ENCODE assay signal across 10 cellular contexts in the genomic region with DNA sequence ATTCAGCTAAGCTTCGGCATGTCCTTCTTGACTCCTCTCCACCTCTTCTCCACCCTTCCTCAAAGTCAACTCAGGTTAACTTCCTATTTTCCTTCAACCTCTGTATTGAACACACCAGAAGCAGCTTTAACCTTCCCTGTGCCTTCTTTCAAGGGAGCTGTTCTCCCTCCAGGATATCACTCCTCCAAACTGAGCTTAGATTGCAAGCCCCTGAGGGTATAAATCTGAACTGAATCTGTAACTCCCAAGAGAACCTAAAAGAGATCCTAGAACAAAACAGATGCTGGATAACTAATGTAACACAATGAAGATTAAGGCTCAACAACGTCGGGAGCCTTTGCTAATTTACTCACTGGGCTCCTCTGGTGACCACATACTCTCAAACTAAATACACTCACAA. TPM values are rescaled to one million over a fixed set of nuclear protein-coding genes. Genes with fewer than 3 reads are reported as not detected.
DNase-seq lines count a peak whose midpoint lies in the region; ATAC-seq and TF ChIP-seq lines count a peak whose summit lies in the region.
"Had no signal": no experiment of that assay in that cellular context is flagged by ENCODE, and none has a peak within 500 bp of the region (broad histone marks: within the 10 kb centered on the region; RNA-seq: fewer than 3 reads in every experiment).

No MANE protein-coding gene starts in this region.

- TF ChIP-seq CTCF in Caco-2 (IDR thresholded peaks at IDR 0.05; ENCODE audit: insufficient read depth in 1 of 2, low read depth in 1 of 2, low read length in 1 of 2, severe bottlenecking in 1 of 2, unreplicated experiment in 1 of 2): no peak
- no peak for TF ChIP-seq CTCF in HEK293 (tag by site-specific recombination; IDR thresholded peaks at IDR 0.05)

- 36 to 68% methylated on average over 1 to 3 of the region's 3 CpGs for WGBS in mesodermal cell (ENCODE audit: insufficient coverage in 2 of 2), 2 experiments

- POLR2A ChIA-PET in Caco-2 (lab: Charles Lee) (no interaction called here), HEK293 (lab: Yijun Ruan, JAX) (no interaction called here)

- no peak overlapping the region for H3K4me3 ChIP-seq in Caco-2 (ENCODE audit: low read depth, low read length)
- H3K4me3 ChIP-seq in HEK293 (ENCODE audit: low read depth, low read length): peak overlapping the region; percentile 73; the same call in 1 of the 2 replicates
- peak overlapping the region; percentile 82 for H3K4me3 ChIP-seq in adipocyte (ENCODE audit: low read length)
- H3K4me3 ChIP-seq in mesodermal cell (ENCODE audit: extremely low read depth, insufficient read depth, low read length, poor library complexity, severe bottlenecking): peak overlapping the region; percentile 44

- H3K27me3 ChIP-seq in Caco-2 (replicated peaks; ENCODE audit: control insufficient read depth, insufficient read depth, low read length) (no peaks in the 10 kb centered on the region), adipocyte (replicated peaks; ENCODE audit: control insufficient read depth, insufficient read depth, low read length) (no peaks in the 10 kb centered on the region)
- H3K27me3 ChIP-seq: brain microvascular endothelial cell had no signal

- H3K36me3 Mint-ChIP-seq in Caco-2 (ENCODE audit: insufficient read depth, unreplicated experiment): no peaks in the 10 kb centered on the region

- H3K27ac ChIP-seq in HEK293 (ENCODE audit: extremely low read depth, low read depth, low read length) (0 out of 2 replicates have a peak overlapping the region, but pooled peaks have one; percentile 9), mesodermal cell (ENCODE audit: low read depth, low read length, severe bottlenecking) (no peak overlapping the region)
- H3K27ac ChIP-seq: brain microvascular endothelial cell had no signal

- intact Hi-C loops in Caco-2 (cut with micrococcal nuclease; ENCODE audit: unreplicated experiment): no loop called here

- CTCF ChIA-PET in Caco-2 (lab: Charles Lee) (no interaction called here), HEK293 (lab: Yijun Ruan, JAX) (interaction anchor here (0.5 to 2.3 kb wide), 10 partner anchors 9 to 321 kb away, joined by 3 to 14 read pairs (median 4); no protein-coding TSS in a partner anchor)

- no peaks in the 10 kb centered on the region for H3K4me1 Mint-ChIP-seq in Caco-2 (ENCODE audit: low read depth, unreplicated experiment)

- H3K4me1 ChIP-seq in Caco-2: no peaks in the 10 kb centered on the region
- peaks cover 4% of the 10 kb centered on the region; the same call in 1 of the 2 replicates for H3K4me1 ChIP-seq in HEK293 (ENCODE audit: control insufficient read depth, insufficient read depth, low read length)
- peaks cover 6% of the 10 kb centered on the region for H3K4me1 ChIP-seq in adipocyte (ENCODE audit: control insufficient read depth, insufficient read depth, low read length)
- no peaks in the 10 kb centered on the region for H3K4me1 ChIP-seq in mesodermal cell (ENCODE audit: control insufficient read depth, insufficient read depth, low read length, poor library complexity, severe bottlenecking)

- H3K4me3 Mint-ChIP-seq in Caco-2 (ENCODE audit: unreplicated experiment): peak overlapping the region; percentile 66

- H3K9ac ChIP-seq in adipocyte (ENCODE audit: low read length): no peak overlapping the region

- H3K27me3 Mint-ChIP-seq in Caco-2 (ENCODE audit: insufficient read depth, unreplicated experiment): no peaks in the 10 kb centered on the region

- BruUV-seq in Caco-2 (replicated peaks; lab: Mats Ljungman, UMichigan): no TSS peak

- H3K9me3 ChIP-seq in Caco-2: no peaks in the 10 kb centered on the region
- H3K9me3 ChIP-seq in HEK293 (ENCODE audit: control insufficient read depth, insufficient read depth, low read depth, low read length): no peaks in the 10 kb centered on the region
- H3K9me3 ChIP-seq in adipocyte (ENCODE audit: control insufficient read depth, low read length): no peaks in the 10 kb centered on the region
- no peaks in the 10 kb centered on the region for H3K9me3 ChIP-seq in mesodermal cell (ENCODE audit: control insufficient read depth, low read length)

- DNase-seq in Caco-2 (no peak), adipocyte (ENCODE audit: low read depth) (no peak)
- DNase-seq: brain microvascular endothelial cell, foreskin fibroblast had no signal

- no peak overlapping the region for H3K27ac Mint-ChIP-seq in Caco-2 (ENCODE audit: unreplicated experiment)

- no peaks in the 10 kb centered on the region for H3K9me3 Mint-ChIP-seq in Caco-2 (ENCODE audit: unreplicated experiment)

- H3K36me3 ChIP-seq in Caco-2 (ENCODE audit: control insufficient read depth, insufficient read depth, low read length) (no peaks in the 10 kb centered on the region), HEK293 (ENCODE audit: control insufficient read depth in 2 of 2, insufficient read depth in 1 of 2, low read length in 2 of 2) (no peaks in the 10 kb centered on the region), adipocyte (ENCODE audit: control insufficient read depth, insufficient read depth, low read length, severe bottlenecking) (no peaks in the 10 kb centered on the region), mesodermal cell (ENCODE audit: control insufficient read depth, insufficient read depth, low read length) (no peaks in the 10 kb centered on the region)
- H3K36me3 ChIP-seq: brain microvascular endothelial cell had no signal

- no peak for ATAC-seq in HG03521 (IDR thresholded peaks at IDR 0.05; ENCODE audit: unreplicated experiment)
- ATAC-seq in HG02571 (IDR thresholded peaks at IDR 0.05; ENCODE audit: unreplicated experiment): no peak
- ATAC-seq in HG02840 (IDR thresholded peaks at IDR 0.05; ENCODE audit: low FRiP score, unreplicated experiment): no peak

TF ChIP-seq in HEK293, 187 proteins besides CTCF, POLR2A, EP300 and RAD21 (continues in another document):
- TF ChIP-seq ZEB2 (tag by site-specific recombination; IDR thresholded peaks at IDR 0.05): no peak
- TF ChIP-seq WT1 (tag by site-specific recombination; IDR thresholded peaks at IDR 0.05): no peak
- no peak for TF ChIP-seq TSHZ1 (tag by site-specific recombination; IDR thresholded peaks at IDR 0.05; ENCODE audit: borderline replicate concordance)
- TF ChIP-seq ZNF354C (tag by site-specific recombination; IDR thresholded peaks at IDR 0.05; ENCODE audit: borderline replicate concordance, low read depth): no peak
- no peak for TF ChIP-seq GLIS2 (tag by site-specific recombination; IDR thresholded peaks at IDR 0.05)
- no peak for TF ChIP-seq ZNF248 (tag by site-specific recombination; IDR thresholded peaks at IDR 0.05)
- TF ChIP-seq ZBTB26 (tag by site-specific recombination; optimal IDR thresholded peaks at IDR 0.05): no peak
- no peak for TF ChIP-seq KLF9 (tag by site-specific recombination; IDR thresholded peaks at IDR 0.05; ENCODE audit: low read depth)
- no peak for TF ChIP-seq SP3 (tag by site-specific recombination; IDR thresholded peaks at IDR 0.05)
- TF ChIP-seq, protein P1, sequence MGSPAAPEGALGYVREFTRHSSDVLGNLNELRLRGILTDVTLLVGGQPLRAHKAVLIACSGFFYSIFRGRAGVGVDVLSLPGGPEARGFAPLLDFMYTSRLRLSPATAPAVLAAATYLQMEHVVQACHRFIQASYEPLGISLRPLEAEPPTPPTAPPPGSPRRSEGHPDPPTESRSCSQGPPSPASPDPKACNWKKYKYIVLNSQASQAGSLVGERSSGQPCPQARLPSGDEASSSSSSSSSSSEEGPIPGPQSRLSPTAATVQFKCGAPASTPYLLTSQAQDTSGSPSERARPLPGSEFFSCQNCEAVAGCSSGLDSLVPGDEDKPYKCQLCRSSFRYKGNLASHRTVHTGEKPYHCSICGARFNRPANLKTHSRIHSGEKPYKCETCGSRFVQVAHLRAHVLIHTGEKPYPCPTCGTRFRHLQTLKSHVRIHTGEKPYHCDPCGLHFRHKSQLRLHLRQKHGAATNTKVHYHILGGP (tag by site-specific recombination; IDR thresholded peaks at IDR 0.05): no peak
- no peak for TF ChIP-seq ZFHX2 (tag by site-specific recombination; conservative IDR thresholded peaks at IDR 0.05)
- TF ChIP-seq ZNF174 (tag by site-specific recombination; IDR thresholded peaks at IDR 0.05): no peak

RNA-seq across cellular contexts. Expression of gene SLCO4C1, which starts 1.1 kb away (rescaled TPM):
- 1.3 and 1.5 TPM in 2 replicates for total RNA-seq in Caco-2 (2022)
- polyA plus RNA-seq in mesodermal cell (2013, experiment 1 of 2): 1.6 TPM
- 2.1 TPM for polyA plus RNA-seq in mesodermal cell (2013, experiment 2 of 2)
- total RNA-seq: LHCN-M2 had no signal
